ENCODE assay signal across 11 cellular contexts in the genomic region with DNA sequence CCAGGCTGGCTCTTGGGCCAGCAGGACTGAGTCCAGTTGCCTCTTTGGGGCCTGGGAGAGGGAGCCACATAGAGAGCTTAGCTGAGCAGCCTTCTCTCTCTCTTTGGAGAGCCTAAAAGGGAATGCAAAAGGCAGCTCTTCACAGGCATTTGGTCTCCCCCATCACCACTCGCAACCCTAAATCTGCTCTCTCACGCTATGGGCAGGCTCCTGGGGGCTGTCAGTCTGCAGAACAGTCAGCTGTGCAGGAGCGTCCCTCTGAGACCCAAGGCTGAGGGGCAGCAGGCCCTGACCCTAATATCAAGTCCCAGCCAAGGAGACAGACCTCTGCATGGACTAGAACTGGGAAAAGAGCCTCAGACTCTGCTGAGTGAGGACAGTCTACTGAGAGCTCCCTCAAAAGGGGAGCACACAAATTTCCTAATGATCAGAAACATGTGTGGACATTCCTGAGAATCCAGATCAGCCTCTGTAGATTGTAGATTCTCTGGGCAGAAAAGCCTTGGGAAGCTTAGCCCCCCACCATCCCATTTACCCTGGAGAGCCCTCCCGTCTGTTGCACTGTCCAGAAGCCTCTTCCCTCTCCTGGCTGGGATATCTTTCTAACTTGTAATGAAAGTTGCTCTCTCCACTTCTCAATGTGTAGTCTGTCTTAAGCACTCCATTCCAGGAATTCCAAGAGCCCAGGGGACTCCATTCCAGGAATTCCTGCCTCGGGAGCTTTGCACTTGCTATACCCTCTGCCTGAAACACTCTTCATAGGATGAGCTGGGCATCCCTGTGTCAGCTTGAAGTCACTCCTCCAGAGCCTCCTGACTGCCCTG.
DNase-seq lines count a peak whose midpoint lies in the region; ATAC-seq and TF ChIP-seq lines count a peak whose summit lies in the region.
"Had no signal": no experiment of that assay in that cellular context is flagged by ENCODE, and none has a peak within 500 bp of the region (broad histone marks: within the 10 kb centered on the region; RNA-seq: fewer than 3 reads in every experiment).

No MANE protein-coding gene starts in this region.

- H3K4me2 ChIP-seq in BLaER1 treated with 17β-estradiol and CSF1 and Interleukin-3, amounts not matched to agents 10 nM and 100 nM: peak overlapping the region in 9 of 11 experiments; percentile 70 to 90 (median 85); a peak in 15 of 22 replicates
- H3K4me2 ChIP-seq in Loucy (ENCODE audit: low read depth, low read length, poor library complexity, severe bottlenecking): no peak overlapping the region

- no peak for TF ChIP-seq CTCF in Loucy (conservative IDR thresholded peaks at IDR 0.05; ENCODE audit: low read length)
- TF ChIP-seq CTCF in epithelial cell of proximal tubule (conservative IDR thresholded peaks at IDR 0.05; ENCODE audit: low read depth, low read length): no peak

- no peak overlapping the region; a peak in 1 of 22 replicates for H3K9ac ChIP-seq in BLaER1 treated with 17β-estradiol and CSF1 and Interleukin-3, amounts not matched to agents 10 nM and 100 nM
- no peak overlapping the region for H3K9ac ChIP-seq in Loucy (ENCODE audit: low read depth, low read length, poor library complexity, severe bottlenecking)

- H3F3A ChIP-seq in Loucy (ENCODE audit: low read depth): no peaks in the 10 kb centered on the region

- no peaks in the 10 kb centered on the region for H4K20me1 ChIP-seq in BLaER1 treated with 17β-estradiol and CSF1 and Interleukin-3, amounts not matched to agents 10 nM and 100 nM
- H4K20me1 ChIP-seq in Loucy (ENCODE audit: insufficient read depth, low read length, poor library complexity, severe bottlenecking): no peaks in the 10 kb centered on the region

- H3K9me3 ChIP-seq in BLaER1 treated with 17β-estradiol and CSF1 and Interleukin-3, amounts not matched to agents 10 nM and 100 nM (replicated peaks in 1 of 11): peaks cover 0 to 8% (median 0%) of the 10 kb centered on the region in 11 experiments; a peak in 1 of 22 replicates
- no peaks in the 10 kb centered on the region for H3K9me3 ChIP-seq in Loucy (ENCODE audit: insufficient read depth, low read depth, low read length)

- no peak overlapping the region for H3K4me3 ChIP-seq in BLaER1 treated with 17β-estradiol and CSF1 and Interleukin-3, amounts not matched to agents 10 nM and 100 nM
- H3K4me3 ChIP-seq in Loucy (ENCODE audit: low read length, poor library complexity, severe bottlenecking): no peak overlapping the region
- H3K4me3 ChIP-seq in epithelial cell of proximal tubule (ENCODE audit: low read depth, low read length): no peak overlapping the region

- DNase-seq in epithelial cell of proximal tubule (ENCODE audit: low read depth) (peak; percentile 20), myocyte (ENCODE audit: low read depth) (peak; percentile 64), cortex of kidney (lab: John Stamatoyannopoulos, UW) (no peak), T-helper 2 cell (no peak)
- DNase-seq: activated T-cell treated with anti-CD3 and anti-CD28 coated beads, Interleukin-2, amount 50 U/mL, for 1 hour; Calu3; NCI-H524 had no signal

- no peaks in the 10 kb centered on the region for H3K79me2 ChIP-seq in Loucy (ENCODE audit: insufficient read depth, low read length)

- 0 out of 2 replicates have a peak overlapping the region, but pooled peaks have one; percentile 36 for H2AFZ ChIP-seq in Loucy (ENCODE audit: low read length)

- H3K4me1 ChIP-seq in BLaER1 treated with 17β-estradiol and CSF1 and Interleukin-3, amounts not matched to agents 10 nM and 100 nM: peaks cover 16 to 25% (median 21%) of the 10 kb centered on the region in 10 experiments
- H3K4me1 ChIP-seq in Loucy (ENCODE audit: insufficient read depth, low read length, poor library complexity, severe bottlenecking): peaks cover 15% of the 10 kb centered on the region

- no peaks in the 10 kb centered on the region for H3K9me2 ChIP-seq in Loucy (replicated peaks; ENCODE audit: low read depth, low read length)

- no peaks in the 10 kb centered on the region for H3K36me3 ChIP-seq in BLaER1 treated with 17β-estradiol and CSF1 and Interleukin-3, amounts not matched to agents 10 nM and 100 nM
- H3K36me3 ChIP-seq in Loucy (ENCODE audit: insufficient read depth, low read length): no peaks in the 10 kb centered on the region

- H3K27me3 ChIP-seq in BLaER1 treated with 17β-estradiol and CSF1 and Interleukin-3, amounts not matched to agents 10 nM and 100 nM: no peaks in the 10 kb centered on the region
- H3K27me3 ChIP-seq in Loucy (ENCODE audit: insufficient read depth, low read length, poor library complexity, severe bottlenecking): no peaks in the 10 kb centered on the region

- no peak for ATAC-seq in GM21723 (IDR thresholded peaks at IDR 0.05; ENCODE audit: unreplicated experiment)
- no peak for ATAC-seq in GM21737 (IDR thresholded peaks at IDR 0.05; ENCODE audit: unreplicated experiment)

- H3K27ac ChIP-seq in BLaER1 treated with 17β-estradiol and CSF1 and Interleukin-3, amounts not matched to agents 10 nM and 100 nM: peak overlapping the region in 8 of 11 experiments; percentile 33 to 80 (median 78); a peak in 12 of 22 replicates

Comparison
In these comparisons a context has a peak if more than half of its experiments do, and no peak if none do; other contexts are left out.
1. DNase-seq: peak in epithelial cell of proximal tubule (single experiment) and myocyte (single experiment); none in cortex of kidney (single experiment) and T-helper 2 cell (0 of 5).